10 cellular contexts compared by ENCODE assay signal in the genomic region with DNA sequence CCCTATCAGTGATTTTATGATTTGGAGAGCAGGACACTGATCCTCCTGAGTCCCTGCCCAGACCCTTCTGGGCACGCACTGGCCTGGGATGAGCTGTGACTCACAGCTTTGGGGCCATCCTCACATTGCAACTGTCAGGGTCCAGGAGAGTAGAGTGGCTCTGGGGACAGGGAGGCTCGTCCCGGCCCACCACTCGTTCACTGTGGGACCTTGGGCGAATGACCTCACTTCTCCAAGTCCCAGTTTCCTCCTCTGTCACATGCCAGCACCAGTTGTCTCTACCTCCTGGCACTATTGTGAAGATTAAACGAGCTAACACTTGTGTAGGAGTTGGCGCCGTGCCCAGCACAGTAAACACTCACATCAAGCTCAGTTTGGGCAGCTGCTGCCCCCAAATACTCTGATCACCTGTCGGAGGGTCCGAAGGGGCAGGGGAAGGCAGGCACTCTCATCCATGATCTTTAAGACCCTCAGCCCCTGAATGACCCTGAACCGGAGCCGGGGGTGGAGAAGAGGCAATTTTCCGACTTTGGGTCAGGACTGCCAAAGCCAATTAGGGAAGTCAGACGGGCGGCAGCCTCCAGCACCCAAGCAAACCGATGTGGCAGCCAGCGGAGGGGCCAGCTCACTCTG.
DNase-seq lines count a peak whose midpoint lies in the region; ATAC-seq, FAIRE-seq and TF ChIP-seq lines count a peak whose summit lies in the region.
"Had no signal": no experiment of that assay in that cellular context is flagged by ENCODE, and none has a peak within 500 bp of the region (broad histone marks: within the 10 kb centered on the region; RNA-seq: fewer than 3 reads in every experiment).

No MANE protein-coding gene starts in this region.

- peak overlapping the region; percentile 24; the same call in 1 of the 2 replicates for H2AK5ac ChIP-seq in H1 (ENCODE audit: low read depth, low read length)

- H2BK5ac ChIP-seq in H1 (ENCODE audit: low read depth, low read length), result no peak overlapping the region; the same call in 1 of the 2 replicates

- POLR2A ChIA-PET in H1 (lab: Charles Lee; ENCODE audit: partially characterized antibody), result interaction anchor here (1.9 kb wide), 1 partner anchor 12 kb away, joined by 8 read pairs; no protein-coding TSS in a partner anchor

- H2AFZ ChIP-seq in Karpas-422 (ENCODE audit: low read length), result no peak overlapping the region
- H2AFZ ChIP-seq in H1 (ENCODE audit: low read length), result no peak overlapping the region

- no peak for TF ChIP-seq POLR2A in H1 (IDR thresholded peaks at IDR 0.05; ENCODE audit: control extremely low read depth in 1 of 2, low read depth in 2 of 2, low read length in 2 of 2)
- TF ChIP-seq POLR2A in erythroblast (IDR thresholded peaks at IDR 0.05; ENCODE audit: low read length), result no peak

- no peak overlapping the region for H2BK120ac ChIP-seq in H1 (replicated peaks; ENCODE audit: low read depth, low read length)

- no peak overlapping the region for H4K91ac ChIP-seq in H1 (replicated peaks; ENCODE audit: insufficient read length, low read length)

- 0 out of 2 replicates have a peak overlapping the region, but pooled peaks have one; percentile 21 for H2BK20ac ChIP-seq in H1 (ENCODE audit: low read length)

- peak overlapping the region; percentile 46; the same call in 1 of the 2 replicates for H2BK15ac ChIP-seq in H1 (ENCODE audit: low read length)

- no peaks in the 10 kb centered on the region for H3K4me1 ChIP-seq in Karpas-422 (ENCODE audit: low read length)
- H3K4me1 ChIP-seq in H1 (replicated peaks in 1 of 4; ENCODE audit: control insufficient read depth in 3 of 4, insufficient read depth in 4 of 4, low read length in 3 of 4), result peaks cover 1 to 13% (median 6%) of the 10 kb centered on the region in 4 experiments; a peak in 4 of 7 replicates
- H3K4me1 ChIP-seq in skeletal muscle satellite cell (ENCODE audit: control insufficient read depth, insufficient read depth, low read length), result peaks cover 59% of the 10 kb centered on the region

- no peaks in the 10 kb centered on the region for H3K27me3 ChIP-seq in Karpas-422 (ENCODE audit: low read length)
- peaks cover 0 to 2% (median 0%) of the 10 kb centered on the region in 4 experiments; a peak in 1 of 7 replicates for H3K27me3 ChIP-seq in H1 (replicated peaks in 1 of 4; ENCODE audit: control insufficient read depth in 3 of 4, extremely low read depth in 1 of 4, insufficient read depth in 3 of 4, low read length in 3 of 4)
- H3K27me3 ChIP-seq in skeletal muscle satellite cell (ENCODE audit: control insufficient read depth, insufficient read depth, low read length), result no peaks in the 10 kb centered on the region

- no peak for TF ChIP-seq CTCF in H1 (IDR thresholded peaks at IDR 0.05; ENCODE audit: control extremely low read depth in 1 of 3, insufficient read depth in 1 of 3, low read depth in 1 of 3, low read length in 3 of 3)

- H3K18ac ChIP-seq in H1 (ENCODE audit: extremely low read depth, low read length), result no peak overlapping the region

- H3K14ac ChIP-seq in H1 (ENCODE audit: insufficient read length), result no peak overlapping the region

- no peak overlapping the region for H3K4me2 ChIP-seq in Karpas-422 (ENCODE audit: low read depth, low read length, poor library complexity, severe bottlenecking)
- H3K4me2 ChIP-seq in H1 (ENCODE audit: insufficient read depth in 1 of 2, low read depth in 2 of 2, low read length in 2 of 2), result no peak overlapping the region
- H3K4me2 ChIP-seq in skeletal muscle satellite cell (ENCODE audit: low read length), result peak overlapping the region; percentile 53

- H3K9ac ChIP-seq in Karpas-422 (ENCODE audit: low read length) (no peak overlapping the region), H1 (replicated peaks in 1 of 4; ENCODE audit: extremely low read depth in 1 of 4, low read depth in 3 of 4, low read length in 3 of 4) (no peak overlapping the region), skeletal muscle satellite cell (ENCODE audit: low read depth, low read length) (peak overlapping the region; percentile 8)

- no peak for FAIRE-seq in H1 (lab: Jason Lieb, UNC)

- no peaks in the 10 kb centered on the region for H4K20me1 ChIP-seq in Karpas-422 (ENCODE audit: insufficient read depth, low read depth, low read length)
- H4K20me1 ChIP-seq in H1 (replicated peaks in 1 of 2; ENCODE audit: control insufficient read depth in 1 of 2, insufficient read depth in 2 of 2, low read length in 2 of 2), result no peaks in the 10 kb centered on the region

- DNase-seq in Karpas-422, result peak; percentile 22
- DNase-seq in NCI-H345 (lab: John Stamatoyannopoulos, UW), result peak; percentile 93
- peak in 1 of 2 experiments; percentile 42 for DNase-seq in H1 (ENCODE audit: low read depth in 1 of 2, low spot score in 2 of 2)
- DNase-seq in posterior cingulate gyrus, result no peak
- no peak for DNase-seq in erythroblast (lab: John Stamatoyannopoulos, UW)
- DNase-seq in activated naive CD4-positive, alpha-beta T cell treated with Interleukin-2 at 50 U/mL for 16 hours, result no peak

- WGBS in H1 (ENCODE audit: extremely low coverage in 1 of 2, insufficient coverage in 1 of 2, insufficient read length in 1 of 2, insufficient replicate concordance in 2 of 2, low coverage in 1 of 2, low lambda C conversion rate in 2 of 2, missing lambda C conversion rate in 1 of 2), 2 experiments, result 88% methylated on average over 17 of the region's 17 CpGs; no CpG with 5 or more reads in 1 of the 2 experiments

- H3K36me3 ChIP-seq in Karpas-422 (ENCODE audit: insufficient read depth, low read length) (no peaks in the 10 kb centered on the region), H1 (ENCODE audit: control insufficient read depth in 2 of 4, insufficient read depth in 4 of 4, low read length in 3 of 4) (no peaks in the 10 kb centered on the region), skeletal muscle satellite cell (ENCODE audit: insufficient read depth, low read length) (no peaks in the 10 kb centered on the region)

- intact Hi-C loops in posterior cingulate gyrus (cut with DNase I), result no loop called here

- no peaks in the 10 kb centered on the region for H3K79me1 ChIP-seq in H1 (ENCODE audit: low read depth, low read length)

- H4K8ac ChIP-seq in H1 (ENCODE audit: extremely low read depth, insufficient read depth, low read length), result no peak overlapping the region

- no peaks in the 10 kb centered on the region; the same call in 1 of the 2 replicates for H3K23me2 ChIP-seq in H1 (ENCODE audit: low read depth, low read length)

- no peaks in the 10 kb centered on the region for H3K79me2 ChIP-seq in Karpas-422 (ENCODE audit: low read length)
- H3K79me2 ChIP-seq in H1 (ENCODE audit: control insufficient read depth in 1 of 2, insufficient read depth in 2 of 2, low read length in 2 of 2), result no peaks in the 10 kb centered on the region

- no peak overlapping the region for H3K4me3 ChIP-seq in Karpas-422 (ENCODE audit: low read length)
- H3K4me3 ChIP-seq in H1 (ENCODE audit: extremely low read depth in 1 of 4, insufficient read depth in 2 of 4, low read depth in 3 of 4, low read length in 4 of 4), result no peak overlapping the region
- H3K4me3 ChIP-seq in skeletal muscle satellite cell (ENCODE audit: low read length), result peak overlapping the region; percentile 7

- no peak for TF ChIP-seq RAD21 in H1 (IDR thresholded peaks at IDR 0.05 in 1 of 2, conservative IDR thresholded peaks at IDR 0.05 in 1 of 2; ENCODE audit: low read depth in 2 of 2, low read length in 2 of 2)

- H3K4ac ChIP-seq in H1 (replicated peaks; ENCODE audit: insufficient read length, low read depth, low read length), result no peak overlapping the region

- 0 out of 2 replicates have a peak overlapping the region, but pooled peaks have one; percentile 14 for H2BK12ac ChIP-seq in H1 (ENCODE audit: low read depth, low read length)

- no peak overlapping the region for H3K56ac ChIP-seq in H1 (replicated peaks; ENCODE audit: insufficient read length, low read depth, low read length)

- no peak for TF ChIP-seq EP300 in H1 (IDR thresholded peaks at IDR 0.05; ENCODE audit: borderline replicate concordance in 1 of 2, low read depth in 2 of 2, low read length in 2 of 2)

- H3K9me3 ChIP-seq in Karpas-422 (ENCODE audit: low read length) (no peaks in the 10 kb centered on the region), H1 (ENCODE audit: insufficient read depth in 2 of 2, low read depth in 1 of 2, low read length in 1 of 2) (no peaks in the 10 kb centered on the region), skeletal muscle satellite cell (replicated peaks; ENCODE audit: low read length) (no peaks in the 10 kb centered on the region)

- H4K5ac ChIP-seq in H1 (ENCODE audit: insufficient read length, low read depth, low read length), result no peak overlapping the region

- ATAC-seq in GM21619 (IDR thresholded peaks at IDR 0.05; ENCODE audit: unreplicated experiment), result no peak
- ATAC-seq: activated naive CD4-positive, alpha-beta T cell treated with anti-CD3 and anti-CD28 coated beads, Interleukin-2, amount 50 U/mL, for 72 hours had no signal

- H3K27ac ChIP-seq in Karpas-422 (ENCODE audit: low read length), result no peak overlapping the region
- no peak overlapping the region for H3K27ac ChIP-seq in H1 (ENCODE audit: low read depth, low read length)
- H3K27ac ChIP-seq: epithelial cell of prostate had no signal

- H3K9me2 ChIP-seq in Karpas-422 (replicated peaks; ENCODE audit: insufficient read depth, low read length), result no peaks in the 10 kb centered on the region

- H3K23ac ChIP-seq in H1 (ENCODE audit: insufficient read length), result no peak overlapping the region

- CTCF ChIA-PET in H1 (lab: Charles Lee; ENCODE audit: partially characterized antibody), result interaction anchor here (0.8 to 1.5 kb wide), 2 partner anchors 55 to 116 kb away, joined by 3 read pairs; no protein-coding TSS in a partner anchor

TF ChIP-seq in H1, 55 proteins besides CTCF, POLR2A, EP300 and RAD21 (continues in another document):
- no peak for TF ChIP-seq CTBP2 (IDR thresholded peaks at IDR 0.05; ENCODE audit: borderline replicate concordance, insufficient read depth, insufficient read length, low read length)
- TF ChIP-seq EGR1 (IDR thresholded peaks at IDR 0.05; ENCODE audit: borderline replicate concordance, low read depth, low read length), result no peak
- TF ChIP-seq SUZ12 (IDR thresholded peaks at IDR 0.05; ENCODE audit: low read length), result no peak
- TF ChIP-seq GABPA (IDR thresholded peaks at IDR 0.05; ENCODE audit: borderline replicate concordance, insufficient read depth, low read length), result no peak
- TF ChIP-seq RNF2 (IDR thresholded peaks at IDR 0.05; ENCODE audit: borderline replicate concordance, low read depth, low read length, missing control alignments, poor library complexity, severe bottlenecking), result no peak
- TF ChIP-seq EZH2 (IDR thresholded peaks at IDR 0.05; ENCODE audit: low read depth, low read length, severe bottlenecking), result no peak
- TF ChIP-seq JUND (IDR thresholded peaks at IDR 0.05; ENCODE audit: low read length), result no peak
- TF ChIP-seq MAFK (IDR thresholded peaks at IDR 0.05; ENCODE audit: low read depth, low read length), result no peak
- no peak for TF ChIP-seq GTF2F1 (IDR thresholded peaks at IDR 0.05; ENCODE audit: borderline replicate concordance, low read depth, low read length)
- no peak for TF ChIP-seq CHD1 (IDR thresholded peaks at IDR 0.05; ENCODE audit: low read depth, low read length)
- no peak for TF ChIP-seq SP2 (IDR thresholded peaks at IDR 0.05; ENCODE audit: low read length)

Comparison
In these comparisons a context has a peak if more than half of its experiments do, and no peak if none do; other contexts are left out.
1. DNase-seq: peak in Karpas-422 (single experiment) and NCI-H345 (single experiment); none in posterior cingulate gyrus (0 of 10), erythroblast (0 of 2) and activated naive CD4-positive, alpha-beta T cell treated with Interleukin-2 at 50 U/mL for 16 hours (single experiment).